ENCODE assay signal across 8 cellular contexts in genomic region chr14:74881425-74882102, GRCh38. TPM values are rescaled to one million over a fixed set of nuclear protein-coding genes. Genes with fewer than 3 reads are reported as not detected.
DNase-seq lines count a peak whose midpoint lies in the region; ATAC-seq and TF ChIP-seq lines count a peak whose summit lies in the region.

TSS of gene DLST (plus strand) at chr14:74881916. CDS start at chr14:74881954, 38 bp downstream.

- peak; percentile 96 for ATAC-seq in HG02759 (IDR thresholded peaks at IDR 0.05; ENCODE audit: unreplicated experiment)
- peak; percentile 95 for ATAC-seq in activated naive CD8-positive, alpha-beta T cell treated with anti-CD3 and anti-CD28 coated beads, Interleukin-2, amount 50 U/mL, for 24 hours

- peak within 1 kb of the TSS; percentile 94 for H3K18ac ChIP-seq in trophoblast cell (ENCODE audit: low read length)

- peak within 1 kb of the TSS; percentile 98 for H4K12ac ChIP-seq in trophoblast cell (ENCODE audit: low read depth, low read length)

- peaks cover 8% of the 10 kb centered on the region for H3K79me1 ChIP-seq in trophoblast cell (ENCODE audit: low read length)

- peak within 1 kb of the TSS; percentile 76 for H2BK120ac ChIP-seq in trophoblast cell (ENCODE audit: insufficient read depth, low read length, poor library complexity)

- no peak within 1 kb of the TSS for H3K23ac ChIP-seq in trophoblast cell (ENCODE audit: low read length)

- H3K4me1 Mint-ChIP-seq in activated naive CD8-positive, alpha-beta T cell treated with anti-CD3 and anti-CD28 coated beads, Interleukin-2, amount 50 U/mL, for 24 hours = peaks cover 66% of the 10 kb centered on the region

- H3K27ac ChIP-seq in cardiac muscle cell (peak within 1 kb of the TSS; percentile 90), trophoblast cell (ENCODE audit: low read depth, low read length) (peak within 1 kb of the TSS; percentile 36), transverse colon (peak within 1 kb of the TSS; percentile 95 to 97 (median 97))

- TF ChIP-seq CTCF in GM12875 (IDR thresholded peaks at IDR 0.05; ENCODE audit: borderline replicate concordance, insufficient read depth, low read depth, low read length) (no peak), cardiac muscle cell (IDR thresholded peaks at IDR 0.05; ENCODE audit: low read depth, low read length) (no peak), transverse colon (IDR thresholded peaks at IDR 0.05) (peak in 1 of 5 experiments; percentile 8)

- TF ChIP-seq POLR2A in transverse colon (IDR thresholded peaks at IDR 0.05) = peak; percentile 87

- H3K4me1 ChIP-seq in cardiac muscle cell (ENCODE audit: low read depth) = peaks cover 19% of the 10 kb centered on the region
- peaks cover 5 to 10% of the 10 kb centered on the region in 2 experiments for H3K4me1 ChIP-seq in trophoblast cell (ENCODE audit: control insufficient read depth in 1 of 2, insufficient read depth in 2 of 2, low read length in 2 of 2)
- peaks cover 21 to 44% (median 36%) of the 10 kb centered on the region in 4 donors for H3K4me1 ChIP-seq in transverse colon

- in situ Hi-C loops in transverse colon (cut with MboI; ENCODE audit: low pct_ligation_motif_present in 1 of 4, low pct_unique_long_range_greater_than_20kb in 1 of 4, low sequenced_read_pairs in 3 of 4) = no loop called here

- peak within 1 kb of the TSS; percentile 90 for H3K14ac ChIP-seq in trophoblast cell (ENCODE audit: low read length)

- peak within 1 kb of the TSS; percentile 89 for H4K91ac ChIP-seq in trophoblast cell (ENCODE audit: low read depth, low read length)

- intact Hi-C loops in transverse colon (cut with DNase I; ENCODE audit: low total_unique reads) = no loop called here

- peak within 1 kb of the TSS; percentile 86 for H2AFZ ChIP-seq in trophoblast cell (ENCODE audit: insufficient read depth, low read length, poor library complexity)

- peak within 1 kb of the TSS; percentile 69 for H3K4ac ChIP-seq in trophoblast cell (ENCODE audit: low read depth, low read length)

- H2BK5ac ChIP-seq in trophoblast cell (ENCODE audit: low read depth, low read length, poor library complexity) = peak within 1 kb of the TSS; percentile 93

- peak within 1 kb of the TSS; percentile 53 for H2AK5ac ChIP-seq in trophoblast cell (ENCODE audit: low read length)

- peak within 1 kb of the TSS; percentile 94 for H3K27ac Mint-ChIP-seq in activated naive CD8-positive, alpha-beta T cell treated with anti-CD3 and anti-CD28 coated beads, Interleukin-2, amount 50 U/mL, for 24 hours

- peak within 1 kb of the TSS; percentile 97 for H3K4me3 Mint-ChIP-seq in activated naive CD8-positive, alpha-beta T cell treated with anti-CD3 and anti-CD28 coated beads, Interleukin-2, amount 50 U/mL, for 24 hours

- no CpG with 5 or more reads among the region's 53 CpGs for WGBS in trophoblast cell (ENCODE audit: extremely low coverage, insufficient coverage, insufficient read length)
- 0% methylated on average over 41 of the region's 53 CpGs; no CpG with 5 or more reads in 1 of the 2 donors for WGBS in transverse colon (ENCODE audit: low coverage in 1 of 2), 2 donors

- H3K27me3 ChIP-seq in cardiac muscle cell = no peaks in the 10 kb centered on the region
- no peaks in the 10 kb centered on the region for H3K27me3 ChIP-seq in trophoblast cell (ENCODE audit: insufficient read depth, low read length)
- H3K27me3 ChIP-seq in transverse colon = no peaks in the 10 kb centered on the region

- peak within 1 kb of the TSS; percentile 95 for H4K8ac ChIP-seq in trophoblast cell (ENCODE audit: low read depth, low read length)

- H3K36me3 ChIP-seq in cardiac muscle cell (peaks cover 4% of the 10 kb centered on the region), trophoblast cell (ENCODE audit: control insufficient read depth in 1 of 2, insufficient read depth in 2 of 2, low read length in 2 of 2) (peaks cover 2 to 3% of the 10 kb centered on the region in 2 experiments), transverse colon (peaks cover 0 to 12% (median 0%) of the 10 kb centered on the region in 4 donors)

- peak; percentile 88 to 92 (median 91) for DNase-seq in NCI-H1417 (lab: John Stamatoyannopoulos, UW)
- DNase-seq in SW480 (ENCODE audit: low spot score) = peak; percentile 91
- DNase-seq in activated naive CD8-positive, alpha-beta T cell treated with anti-CD3 and anti-CD28 coated beads, Interleukin-2, amount 50 U/mL, for 24 hours = peak; percentile 91
- peak; percentile 90 to 93 for DNase-seq in cardiac muscle cell (ENCODE audit: low read depth in 1 of 2, low spot score in 1 of 2)
- peak; percentile 81 to 90 for DNase-seq in trophoblast cell
- DNase-seq in transverse colon = peak; percentile 91

- peaks cover 14% of the 10 kb centered on the region for H3K79me2 ChIP-seq in trophoblast cell (ENCODE audit: control insufficient read depth, insufficient read depth, low read length, poor library complexity)

- H3K36me3 Mint-ChIP-seq in activated naive CD8-positive, alpha-beta T cell treated with anti-CD3 and anti-CD28 coated beads, Interleukin-2, amount 50 U/mL, for 24 hours (ENCODE audit: low read depth) = peaks cover 22% of the 10 kb centered on the region

- peak within 1 kb of the TSS; percentile 88 for H3K4me2 ChIP-seq in trophoblast cell (ENCODE audit: low read length)

- H3K9me3 Mint-ChIP-seq in activated naive CD8-positive, alpha-beta T cell treated with anti-CD3 and anti-CD28 coated beads, Interleukin-2, amount 50 U/mL, for 24 hours = no peaks in the 10 kb centered on the region

- H3K9me3 ChIP-seq in cardiac muscle cell (ENCODE audit: low read depth) (no peaks in the 10 kb centered on the region), trophoblast cell (ENCODE audit: insufficient read depth, low read depth, low read length) (no peaks in the 10 kb centered on the region), transverse colon (no peaks in the 10 kb centered on the region)

- H2BK12ac ChIP-seq in trophoblast cell (ENCODE audit: low read length) = no peak within 1 kb of the TSS

- H3K27me3 Mint-ChIP-seq in activated naive CD8-positive, alpha-beta T cell treated with anti-CD3 and anti-CD28 coated beads, Interleukin-2, amount 50 U/mL, for 24 hours = no peaks in the 10 kb centered on the region

- H3K9ac ChIP-seq in trophoblast cell (ENCODE audit: low read length) = peak within 1 kb of the TSS; percentile 93

- H3K4me3 ChIP-seq in GM12875 (ENCODE audit: low read depth, low read length) (peak within 1 kb of the TSS; percentile 74), cardiac muscle cell (peak within 1 kb of the TSS; percentile 86), trophoblast cell (ENCODE audit: low read depth, low read length) (peak within 1 kb of the TSS; percentile 99), transverse colon (peak within 1 kb of the TSS; percentile 74 to 99 (median 86))

- no peak for TF ChIP-seq EP300 in transverse colon (IDR thresholded peaks at IDR 0.05; ENCODE audit: low read depth)

RNA-seq across cellular contexts. Expression of gene DLST, which starts in this region (rescaled TPM):
- 53.2 and 63.7 TPM in 2 replicates for total RNA-seq in cardiac muscle cell
- 10.0 and 13.8 TPM in 2 replicates for polyA plus RNA-seq in cardiac muscle cell
- 46.1 and 47.0 TPM in 2 replicates for polyA plus RNA-seq in trophoblast cell (2013)
- 100 to 1,000 TPM in 3 of 4 donors, 10 to 100 TPM in 1; 65.1 to 135 (median 103) TPM for total RNA-seq in transverse colon

Comparison
In these comparisons a context has a peak if more than half of its experiments do, and no peak if none do; other contexts are left out.
1. Peak in every context shown above with its lines: DNase-seq, ATAC-seq, H3K4me3 ChIP-seq and H3K27ac ChIP-seq.
2. H3K27ac ChIP-seq: peak in every context shown above with its lines; median percentile 97 in transverse colon; 90 in cardiac muscle cell; 36 in trophoblast cell.